ENCODE assay signal across 1 cellular context in genomic region chr15:58440181-58440910, GRCh38.
TF ChIP-seq lines count a peak whose summit lies in the region.

No MANE protein-coding gene starts in this region.

TF ChIP-seq in H1, 55 proteins besides CTCF, POLR2A, EP300 and RAD21 (continued from another document):
- TF ChIP-seq, protein P1, sequence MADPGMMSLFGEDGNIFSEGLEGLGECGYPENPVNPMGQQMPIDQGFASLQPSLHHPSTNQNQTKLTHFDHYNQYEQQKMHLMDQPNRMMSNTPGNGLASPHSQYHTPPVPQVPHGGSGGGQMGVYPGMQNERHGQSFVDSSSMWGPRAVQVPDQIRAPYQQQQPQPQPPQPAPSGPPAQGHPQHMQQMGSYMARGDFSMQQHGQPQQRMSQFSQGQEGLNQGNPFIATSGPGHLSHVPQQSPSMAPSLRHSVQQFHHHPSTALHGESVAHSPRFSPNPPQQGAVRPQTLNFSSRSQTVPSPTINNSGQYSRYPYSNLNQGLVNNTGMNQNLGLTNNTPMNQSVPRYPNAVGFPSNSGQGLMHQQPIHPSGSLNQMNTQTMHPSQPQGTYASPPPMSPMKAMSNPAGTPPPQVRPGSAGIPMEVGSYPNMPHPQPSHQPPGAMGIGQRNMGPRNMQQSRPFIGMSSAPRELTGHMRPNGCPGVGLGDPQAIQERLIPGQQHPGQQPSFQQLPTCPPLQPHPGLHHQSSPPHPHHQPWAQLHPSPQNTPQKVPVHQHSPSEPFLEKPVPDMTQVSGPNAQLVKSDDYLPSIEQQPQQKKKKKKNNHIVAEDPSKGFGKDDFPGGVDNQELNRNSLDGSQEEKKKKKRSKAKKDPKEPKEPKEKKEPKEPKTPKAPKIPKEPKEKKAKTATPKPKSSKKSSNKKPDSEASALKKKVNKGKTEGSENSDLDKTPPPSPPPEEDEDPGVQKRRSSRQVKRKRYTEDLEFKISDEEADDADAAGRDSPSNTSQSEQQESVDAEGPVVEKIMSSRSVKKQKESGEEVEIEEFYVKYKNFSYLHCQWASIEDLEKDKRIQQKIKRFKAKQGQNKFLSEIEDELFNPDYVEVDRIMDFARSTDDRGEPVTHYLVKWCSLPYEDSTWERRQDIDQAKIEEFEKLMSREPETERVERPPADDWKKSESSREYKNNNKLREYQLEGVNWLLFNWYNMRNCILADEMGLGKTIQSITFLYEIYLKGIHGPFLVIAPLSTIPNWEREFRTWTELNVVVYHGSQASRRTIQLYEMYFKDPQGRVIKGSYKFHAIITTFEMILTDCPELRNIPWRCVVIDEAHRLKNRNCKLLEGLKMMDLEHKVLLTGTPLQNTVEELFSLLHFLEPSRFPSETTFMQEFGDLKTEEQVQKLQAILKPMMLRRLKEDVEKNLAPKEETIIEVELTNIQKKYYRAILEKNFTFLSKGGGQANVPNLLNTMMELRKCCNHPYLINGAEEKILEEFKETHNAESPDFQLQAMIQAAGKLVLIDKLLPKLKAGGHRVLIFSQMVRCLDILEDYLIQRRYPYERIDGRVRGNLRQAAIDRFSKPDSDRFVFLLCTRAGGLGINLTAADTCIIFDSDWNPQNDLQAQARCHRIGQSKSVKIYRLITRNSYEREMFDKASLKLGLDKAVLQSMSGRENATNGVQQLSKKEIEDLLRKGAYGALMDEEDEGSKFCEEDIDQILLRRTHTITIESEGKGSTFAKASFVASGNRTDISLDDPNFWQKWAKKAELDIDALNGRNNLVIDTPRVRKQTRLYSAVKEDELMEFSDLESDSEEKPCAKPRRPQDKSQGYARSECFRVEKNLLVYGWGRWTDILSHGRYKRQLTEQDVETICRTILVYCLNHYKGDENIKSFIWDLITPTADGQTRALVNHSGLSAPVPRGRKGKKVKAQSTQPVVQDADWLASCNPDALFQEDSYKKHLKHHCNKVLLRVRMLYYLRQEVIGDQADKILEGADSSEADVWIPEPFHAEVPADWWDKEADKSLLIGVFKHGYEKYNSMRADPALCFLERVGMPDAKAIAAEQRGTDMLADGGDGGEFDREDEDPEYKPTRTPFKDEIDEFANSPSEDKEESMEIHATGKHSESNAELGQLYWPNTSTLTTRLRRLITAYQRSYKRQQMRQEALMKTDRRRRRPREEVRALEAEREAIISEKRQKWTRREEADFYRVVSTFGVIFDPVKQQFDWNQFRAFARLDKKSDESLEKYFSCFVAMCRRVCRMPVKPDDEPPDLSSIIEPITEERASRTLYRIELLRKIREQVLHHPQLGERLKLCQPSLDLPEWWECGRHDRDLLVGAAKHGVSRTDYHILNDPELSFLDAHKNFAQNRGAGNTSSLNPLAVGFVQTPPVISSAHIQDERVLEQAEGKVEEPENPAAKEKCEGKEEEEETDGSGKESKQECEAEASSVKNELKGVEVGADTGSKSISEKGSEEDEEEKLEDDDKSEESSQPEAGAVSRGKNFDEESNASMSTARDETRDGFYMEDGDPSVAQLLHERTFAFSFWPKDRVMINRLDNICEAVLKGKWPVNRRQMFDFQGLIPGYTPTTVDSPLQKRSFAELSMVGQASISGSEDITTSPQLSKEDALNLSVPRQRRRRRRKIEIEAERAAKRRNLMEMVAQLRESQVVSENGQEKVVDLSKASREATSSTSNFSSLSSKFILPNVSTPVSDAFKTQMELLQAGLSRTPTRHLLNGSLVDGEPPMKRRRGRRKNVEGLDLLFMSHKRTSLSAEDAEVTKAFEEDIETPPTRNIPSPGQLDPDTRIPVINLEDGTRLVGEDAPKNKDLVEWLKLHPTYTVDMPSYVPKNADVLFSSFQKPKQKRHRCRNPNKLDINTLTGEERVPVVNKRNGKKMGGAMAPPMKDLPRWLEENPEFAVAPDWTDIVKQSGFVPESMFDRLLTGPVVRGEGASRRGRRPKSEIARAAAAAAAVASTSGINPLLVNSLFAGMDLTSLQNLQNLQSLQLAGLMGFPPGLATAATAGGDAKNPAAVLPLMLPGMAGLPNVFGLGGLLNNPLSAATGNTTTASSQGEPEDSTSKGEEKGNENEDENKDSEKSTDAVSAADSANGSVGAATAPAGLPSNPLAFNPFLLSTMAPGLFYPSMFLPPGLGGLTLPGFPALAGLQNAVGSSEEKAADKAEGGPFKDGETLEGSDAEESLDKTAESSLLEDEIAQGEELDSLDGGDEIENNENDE (IDR thresholded peaks at IDR 0.05; ENCODE audit: insufficient replicate concordance, low read length): no peak
- TF ChIP-seq CHD2 (IDR thresholded peaks at IDR 0.05; ENCODE audit: low read length) (no peak), SUZ12 (IDR thresholded peaks at IDR 0.05; ENCODE audit: low read length) (no peak), CREB1 (IDR thresholded peaks at IDR 0.05) (no peak)
